8 cellular contexts compared by ENCODE assay signal in the genomic region with DNA sequence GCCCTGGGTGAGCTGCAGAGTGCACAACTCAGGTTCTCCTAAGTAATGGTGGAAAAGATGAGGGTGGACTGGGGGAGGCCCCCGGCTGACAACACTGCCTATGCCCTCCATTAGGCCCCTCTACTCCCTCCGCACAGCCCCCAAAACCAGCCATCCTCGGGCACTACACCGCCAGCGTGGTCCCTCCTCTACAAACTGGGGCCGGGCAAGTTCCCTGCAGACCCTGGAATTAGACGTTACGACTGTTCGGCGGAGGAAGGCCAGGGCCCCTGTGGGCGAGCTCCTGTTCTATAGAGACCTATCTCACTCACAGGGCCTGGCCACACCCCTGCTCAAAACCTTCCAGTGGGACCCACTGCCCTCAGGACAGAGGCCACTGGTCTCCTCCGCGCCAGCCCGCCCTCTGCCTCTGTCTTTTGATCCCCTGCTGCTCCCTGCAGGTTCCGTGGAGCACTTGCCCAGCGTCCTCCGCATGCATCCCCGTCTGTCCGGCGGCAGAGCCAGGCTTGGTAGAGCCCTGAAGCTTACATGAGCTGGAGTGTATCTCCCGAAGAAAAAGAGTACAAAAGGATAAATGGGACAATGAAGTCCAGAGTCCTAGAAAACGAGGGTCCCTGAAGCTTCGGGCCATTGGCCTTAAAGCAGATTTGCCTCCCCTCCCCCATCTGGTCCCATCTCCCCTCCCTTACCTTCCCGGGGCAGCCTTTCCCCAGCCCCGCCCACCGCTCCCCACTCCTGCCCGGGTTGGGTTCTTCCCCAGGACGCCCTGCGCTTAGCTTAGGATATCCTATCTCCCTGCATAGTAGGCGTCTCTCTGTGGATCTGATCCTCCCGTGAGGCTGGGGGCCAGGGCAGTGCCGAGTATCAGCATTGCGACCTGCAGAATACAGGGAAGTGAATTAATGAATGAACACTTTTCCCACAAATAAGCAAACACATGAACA.
DNase-seq lines count a peak whose midpoint lies in the region; ATAC-seq, FAIRE-seq and TF ChIP-seq lines count a peak whose summit lies in the region.

No MANE protein-coding gene starts in this region.

- H3K4me3 ChIP-seq in iPS-15b (ENCODE audit: low read depth, low read length) (peak overlapping the region; percentile 61), colonic mucosa (no peak overlapping the region)

- FAIRE-seq in urothelium cell line (lab: Jason Lieb, UNC) = no peak

- intact Hi-C loops in colonic mucosa (cut with DNase I) = no loop called here

- H3K36me3 ChIP-seq in iPS-15b (ENCODE audit: control insufficient read depth, insufficient read depth, low read length) (peaks cover 3% of the 10 kb centered on the region), colonic mucosa (no peaks in the 10 kb centered on the region)

- H3K4me1 ChIP-seq in iPS-15b (ENCODE audit: control insufficient read depth, insufficient read depth, low read length) (peaks cover 2% of the 10 kb centered on the region), colonic mucosa (no peaks in the 10 kb centered on the region)

- no peaks in the 10 kb centered on the region for H3K9me3 ChIP-seq in iPS-15b (ENCODE audit: control insufficient read depth, insufficient read depth, low read length)
- no peaks in the 10 kb centered on the region for H3K9me3 ChIP-seq in colonic mucosa

- peak; percentile 20 for DNase-seq in AG08396 (ENCODE audit: low spot score)
- DNase-seq in urothelium cell line (ENCODE audit: low spot score) = no peak
- DNase-seq in colonic mucosa = no peak

- peak overlapping the region; percentile 29; the same call in 1 of the 2 replicates for H3K27ac ChIP-seq in VCaP
- no peak overlapping the region for H3K27ac ChIP-seq in colonic mucosa

- TF ChIP-seq CTCF in VCaP (conservative IDR thresholded peaks at IDR 0.05) (no peak), colonic mucosa (IDR thresholded peaks at IDR 0.05) (no peak)

- no peaks in the 10 kb centered on the region for H3K27me3 ChIP-seq in iPS-15b (ENCODE audit: control insufficient read depth, insufficient read depth, low read length)
- H3K27me3 ChIP-seq in colonic mucosa = peaks cover 4% of the 10 kb centered on the region

- H3K9ac ChIP-seq in iPS-15b (ENCODE audit: low read depth, low read length) (peak overlapping the region; percentile 60), colonic mucosa (ENCODE audit: low read depth in 2 of 2, low read length in 2 of 2) (no peak overlapping the region)

- ATAC-seq in GM21723 (IDR thresholded peaks at IDR 0.05; ENCODE audit: unreplicated experiment) (peak; percentile 16), HG03521 (IDR thresholded peaks at IDR 0.05; ENCODE audit: unreplicated experiment) (no peak), HG03108 (IDR thresholded peaks at IDR 0.05; ENCODE audit: unreplicated experiment) (no peak)
